Comparison of ENCODE assay signal across 1 cellular context in genomic region chr2:151976945-151977353, GRCh38.
TF ChIP-seq lines count a peak whose summit lies in the region.

No MANE protein-coding gene starts in this region.

TF ChIP-seq in GM12878, 131 proteins besides CTCF, POLR2A, EP300 and RAD21 (continued from another document and continues in another):
- TF ChIP-seq BCLAF1 (IDR thresholded peaks at IDR 0.05) (no peak), SMAD1 (IDR thresholded peaks at IDR 0.05; ENCODE audit: low read depth, partially characterized antibody) (no peak), BRCA1 (IDR thresholded peaks at IDR 0.05; ENCODE audit: low read depth, low read length) (no peak), ZNF622 (IDR thresholded peaks at IDR 0.05) (no peak), WRNIP1 (IDR thresholded peaks at IDR 0.05; ENCODE audit: borderline replicate concordance, low read depth, low read length) (no peak), CUX1 (IDR thresholded peaks at IDR 0.05; ENCODE audit: insufficient replicate concordance, low read depth, low read length) (no peak), NFXL1 (IDR thresholded peaks at IDR 0.05; ENCODE audit: borderline replicate concordance) (no peak), KLF5 (IDR thresholded peaks at IDR 0.05; ENCODE audit: partially characterized antibody) (no peak), NFIC (IDR thresholded peaks at IDR 0.05; ENCODE audit: low read depth, low read length) (peak; percentile 23; the same call in 1 of the 2 replicates), TARDBP (IDR thresholded peaks at IDR 0.05; ENCODE audit: borderline replicate concordance) (no peak), CHD4 (IDR thresholded peaks at IDR 0.05) (no peak), EZH2 (IDR thresholded peaks at IDR 0.05; ENCODE audit: borderline replicate concordance, control insufficient read depth, low read depth, low read length) (no peak), STAT1 (conservative IDR thresholded peaks at IDR 0.05) (no peak), TCF7 (IDR thresholded peaks at IDR 0.05; ENCODE audit: borderline replicate concordance) (0 out of 2 replicates have a peak, but pooled peaks have one; percentile 15), JUNB (IDR thresholded peaks at IDR 0.05) (peak; percentile 35; the same call in 1 of the 2 replicates), SMAD5 (IDR thresholded peaks at IDR 0.05; ENCODE audit: low read depth) (no peak), MAX (IDR thresholded peaks at IDR 0.05; ENCODE audit: low read depth, low read length) (no peak), RUNX3 (IDR thresholded peaks at IDR 0.05; ENCODE audit: low read length) (peak; percentile 67), HDAC6 (IDR thresholded peaks at IDR 0.05; ENCODE audit: unreplicated experiment) (no peak), KDM1A (IDR thresholded peaks at IDR 0.05; ENCODE audit: borderline replicate concordance) (no peak), IKZF2 (IDR thresholded peaks at IDR 0.05) (0 out of 4 replicates have a peak, but pooled peaks of 1 of the 2 experiments have one; percentile 14), RELA (IDR thresholded peaks at IDR 0.05; ENCODE audit: borderline replicate concordance, partially characterized antibody) (no peak), E4F1 (IDR thresholded peaks at IDR 0.05; ENCODE audit: borderline replicate concordance, partially characterized antibody) (no peak), ATF7 (IDR thresholded peaks at IDR 0.05; ENCODE audit: low read depth) (no peak), SKIL (IDR thresholded peaks at IDR 0.05; ENCODE audit: low read depth, poor library complexity, severe bottlenecking) (no peak), CHD2 (IDR thresholded peaks at IDR 0.05; ENCODE audit: borderline replicate concordance, low read depth, low read length) (no peak), BHLHE40 (IDR thresholded peaks at IDR 0.05; ENCODE audit: borderline replicate concordance in 1 of 2, low read depth in 2 of 2, low read length in 1 of 2) (no peak), ZBED1 (IDR thresholded peaks at IDR 0.05; ENCODE audit: borderline replicate concordance) (no peak), ZNF207 (IDR thresholded peaks at IDR 0.05; ENCODE audit: borderline replicate concordance) (no peak), FOXM1 (IDR thresholded peaks at IDR 0.05; ENCODE audit: low read depth, low read length) (no peak), PML (IDR thresholded peaks at IDR 0.05; ENCODE audit: low read length) (no peak), ZBTB33 (IDR thresholded peaks at IDR 0.05) (no peak), PRDM15 (CRISPR knock-in tag; IDR thresholded peaks at IDR 0.05) (no peak), POLR2AphosphoS5 (IDR thresholded peaks at IDR 0.05; ENCODE audit: low read length) (no peak), IRF3 (IDR thresholded peaks at IDR 0.05) (no peak)
